Comparison of ENCODE assay signal across 20 cellular contexts in the genomic region with DNA sequence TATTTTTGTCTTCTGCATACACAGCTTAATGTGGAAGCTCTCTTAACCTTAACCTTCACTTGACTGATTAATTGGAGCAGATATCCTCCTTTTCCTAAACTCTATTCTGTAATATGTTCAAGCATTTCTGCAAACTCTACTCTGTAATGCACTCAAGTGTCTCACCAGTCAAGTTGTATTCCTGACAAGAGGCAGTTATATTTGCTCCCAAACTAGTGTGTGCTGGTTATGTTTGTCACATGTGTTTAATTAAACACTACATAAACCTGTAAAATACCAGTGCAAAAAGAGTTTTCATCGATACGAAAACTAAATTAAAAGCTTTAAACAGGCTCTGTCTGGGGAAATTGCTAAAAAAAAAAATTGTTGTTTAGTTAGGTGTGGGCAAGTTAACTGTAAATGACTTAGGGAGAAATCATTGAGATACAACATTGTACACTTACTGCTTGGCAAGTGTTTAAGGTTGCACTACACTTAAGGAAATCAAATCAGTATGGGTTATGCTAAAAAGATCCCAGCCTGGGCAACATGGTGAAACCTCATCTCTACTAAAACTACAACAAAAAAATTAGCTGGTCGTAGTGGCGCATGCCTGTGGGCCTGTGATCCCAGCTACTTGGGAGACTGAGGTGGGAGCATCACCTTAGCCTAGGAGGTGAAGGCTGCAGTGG.
"Had no signal": no experiment of that assay in that cellular context is flagged by ENCODE, and none has a peak within 500 bp of the region (broad histone marks: within the 10 kb centered on the region; RNA-seq: fewer than 3 reads in every experiment).

No MANE protein-coding gene starts in this region.

- H3K27ac ChIP-seq: epithelial cell of prostate, esophagus muscularis mucosa, gastroesophageal sphincter, left ventricle myocardium inferior, sigmoid colon, skin epidermis, testis, tibial nerve had no signal

- ATAC-seq: gastroesophageal sphincter; naive thymus-derived CD4-positive, alpha-beta T cell; stimulated activated naive B cell treated with anti-CD40 and anti-IgM and Interleukin-4, amounts not matched to agents 10 μg/mL and 1 μg/mL and 100 μg/mL, for 72 hours; stimulated activated naive CD8-positive, alpha-beta T cell treated with anti-CD3 and anti-CD28 coated beads, Interleukin-15, amount 100 ng/mL, for 72 hours had no signal

- H3K4me3 ChIP-seq: esophagus muscularis mucosa, gastroesophageal sphincter, left ventricle myocardium inferior, sigmoid colon, skin epidermis, testis, tibial nerve had no signal

- H3K4me3 Mint-ChIP-seq: immature natural killer cell; nephron progenitor cell; stimulated activated naive B cell treated with anti-CD40 and anti-IgM and Interleukin-4, amounts not matched to agents 10 μg/mL and 1 μg/mL and 100 μg/mL, for 72 hours; stimulated activated naive CD8-positive, alpha-beta T cell treated with anti-CD3 and anti-CD28 coated beads, Interleukin-15, amount 100 ng/mL, for 72 hours had no signal

- H3K27ac Mint-ChIP-seq: nephron progenitor cell; stimulated activated naive B cell treated with anti-CD40 and anti-IgM and Interleukin-4, amounts not matched to agents 10 μg/mL and 1 μg/mL and 100 μg/mL, for 72 hours; stimulated activated naive CD8-positive, alpha-beta T cell treated with anti-CD3 and anti-CD28 coated beads, Interleukin-15, amount 100 ng/mL, for 72 hours had no signal

- H3K9me3 Mint-ChIP-seq: immature natural killer cell; naive thymus-derived CD4-positive, alpha-beta T cell; stimulated activated naive B cell treated with anti-CD40 and anti-IgM and Interleukin-4, amounts not matched to agents 10 μg/mL and 1 μg/mL and 100 μg/mL, for 72 hours had no signal

- H3K9me3 ChIP-seq: esophagus muscularis mucosa, gastroesophageal sphincter, left ventricle myocardium inferior, sigmoid colon, testis, tibial nerve had no signal

- H3K27me3 ChIP-seq: esophagus muscularis mucosa, gastroesophageal sphincter, sigmoid colon, testis, tibial nerve had no signal

- DNase-seq: effector memory CD4-positive, alpha-beta T cell; foreskin fibroblast; glutamatergic neuron; immature natural killer cell; left ventricle myocardium inferior; mammary epithelial cell; naive thymus-derived CD4-positive, alpha-beta T cell; nephron progenitor cell; posterior cingulate gyrus; sigmoid colon; stimulated activated CD4-positive, alpha-beta T cell treated with anti-CD3 and anti-CD28 coated beads, Interleukin-2, amount 100 ng/mL, for 24 hours; stimulated activated CD4-positive, alpha-beta T cell treated with anti-CD3 and anti-CD28 coated beads, Interleukin-4, amount 100 ng/mL, for 4 hours; stimulated activated naive B cell treated with anti-CD40 and anti-IgM and Interleukin-4, amounts not matched to agents 10 μg/mL and 1 μg/mL and 100 μg/mL, for 72 hours; stimulated activated naive CD8-positive, alpha-beta T cell treated with anti-CD3 and anti-CD28 coated beads, Interleukin-15, amount 100 ng/mL, for 72 hours; testis had no signal

- H3K27me3 Mint-ChIP-seq: naive thymus-derived CD4-positive, alpha-beta T cell; stimulated activated naive B cell treated with anti-CD40 and anti-IgM and Interleukin-4, amounts not matched to agents 10 μg/mL and 1 μg/mL and 100 μg/mL, for 72 hours; stimulated activated naive CD8-positive, alpha-beta T cell treated with anti-CD3 and anti-CD28 coated beads, Interleukin-15, amount 100 ng/mL, for 72 hours had no signal
